Comparison of ENCODE assay signal across 8 cellular contexts in genomic region chr19:40347476-40348124, GRCh38. TPM values are rescaled to one million over a fixed set of nuclear protein-coding genes. Genes with fewer than 3 reads are reported as not detected.
DNase-seq lines count a peak whose midpoint lies in the region; ATAC-seq, FAIRE-seq and TF ChIP-seq lines count a peak whose summit lies in the region.

No MANE protein-coding gene starts in this region.

- no peak for TF ChIP-seq POLR2A in upper lobe of left lung (IDR thresholded peaks at IDR 0.05)

- peaks cover 0 to 19% (median 14%) of the 10 kb centered on the region in 4 donors for H3K4me1 ChIP-seq in liver (ENCODE audit: control insufficient read depth in 4 of 4, insufficient read depth in 4 of 4, low read length in 3 of 4)
- peaks cover 10 to 40% (median 24%) of the 10 kb centered on the region in 4 donors for H3K4me1 ChIP-seq in upper lobe of left lung

- peaks cover 4% of the 10 kb centered on the region for H3K27me3 Mint-ChIP-seq in activated naive CD4-positive, alpha-beta T cell treated with anti-CD3 and anti-CD28 coated beads, Interleukin-2, amount 10 ng/mL, durations not matched to agents 7 days and 5 days
- H3K27me3 Mint-ChIP-seq in activated naive CD8-positive, alpha-beta T cell treated with anti-CD3 and anti-CD28 coated beads, Interleukin-2, amount 50 U/mL, for 24 hours: peaks cover 2% of the 10 kb centered on the region

- H3K27me3 ChIP-seq in liver (ENCODE audit: control insufficient read depth in 4 of 4, insufficient read depth in 4 of 4, low read length in 3 of 4) (no peaks in the 10 kb centered on the region), upper lobe of left lung (no peaks in the 10 kb centered on the region)

- H3K4me3 ChIP-seq in liver (ENCODE audit: low read depth in 1 of 3, low read length in 3 of 3) (peak overlapping the region; percentile 83 to 87 (median 83)), upper lobe of left lung (peak overlapping the region; percentile 73 to 95 (median 88))

- 17% methylated on average over 20 of the region's 20 CpGs for WGBS in liver
- 16% methylated on average over 20 of the region's 20 CpGs for WGBS in upper lobe of left lung, 2 donors

- CTCF ChIA-PET in activated naive CD4-positive, alpha-beta T cell treated with anti-CD3 and anti-CD28 coated beads, Interleukin-2, amount 10 ng/mL, durations not matched to agents 7 days and 5 days (lab: Charles Lee): interaction anchor here (1.1 kb wide), 1 partner anchor 116 kb away, joined by 5 read pairs; no protein-coding TSS in a partner anchor

- H3K9me3 ChIP-seq in liver (ENCODE audit: control insufficient read depth in 4 of 4, low read length in 3 of 4): no peaks in the 10 kb centered on the region
- no peaks in the 10 kb centered on the region for H3K9me3 ChIP-seq in upper lobe of left lung

- TF ChIP-seq RAD21 in liver (IDR thresholded peaks at IDR 0.05): no peak

- peaks cover 7% of the 10 kb centered on the region for H3K36me3 Mint-ChIP-seq in activated naive CD4-positive, alpha-beta T cell treated with anti-CD3 and anti-CD28 coated beads, Interleukin-2, amount 10 ng/mL, durations not matched to agents 7 days and 5 days
- H3K36me3 Mint-ChIP-seq in activated naive CD8-positive, alpha-beta T cell treated with anti-CD3 and anti-CD28 coated beads, Interleukin-2, amount 50 U/mL, for 24 hours (ENCODE audit: low read depth): peaks cover 3% of the 10 kb centered on the region

- peak overlapping the region; percentile 80 for H3K4me3 Mint-ChIP-seq in activated naive CD4-positive, alpha-beta T cell treated with anti-CD3 and anti-CD28 coated beads, Interleukin-2, amount 10 ng/mL, durations not matched to agents 7 days and 5 days
- H3K4me3 Mint-ChIP-seq in activated naive CD8-positive, alpha-beta T cell treated with anti-CD3 and anti-CD28 coated beads, Interleukin-2, amount 50 U/mL, for 24 hours: peak overlapping the region; percentile 87

- TF ChIP-seq EP300 in upper lobe of left lung (IDR thresholded peaks at IDR 0.05): no peak

- H3K27ac ChIP-seq in liver (ENCODE audit: low read depth in 1 of 2, low read length in 2 of 2) (peak overlapping the region; percentile 43 to 62), upper lobe of left lung (peak overlapping the region; percentile 79 to 85 (median 82))

- ATAC-seq in activated naive CD8-positive, alpha-beta T cell treated with anti-CD3 and anti-CD28 coated beads, Interleukin-2, amount 50 U/mL, for 24 hours: no peak
- ATAC-seq in upper lobe of left lung (ENCODE audit: low FRiP score in 2 of 2) (no peak), HG03039 (IDR thresholded peaks at IDR 0.05; ENCODE audit: unreplicated experiment) (no peak)

- H3K9me3 Mint-ChIP-seq in activated naive CD4-positive, alpha-beta T cell treated with anti-CD3 and anti-CD28 coated beads, Interleukin-2, amount 10 ng/mL, durations not matched to agents 7 days and 5 days: no peaks in the 10 kb centered on the region
- no peaks in the 10 kb centered on the region for H3K9me3 Mint-ChIP-seq in activated naive CD8-positive, alpha-beta T cell treated with anti-CD3 and anti-CD28 coated beads, Interleukin-2, amount 50 U/mL, for 24 hours

- peak overlapping the region; percentile 87 for H3K27ac Mint-ChIP-seq in activated naive CD4-positive, alpha-beta T cell treated with anti-CD3 and anti-CD28 coated beads, Interleukin-2, amount 10 ng/mL, durations not matched to agents 7 days and 5 days
- peak overlapping the region; percentile 86 for H3K27ac Mint-ChIP-seq in activated naive CD8-positive, alpha-beta T cell treated with anti-CD3 and anti-CD28 coated beads, Interleukin-2, amount 50 U/mL, for 24 hours

- H3K9ac ChIP-seq in liver (ENCODE audit: low read depth in 1 of 2, low read length in 2 of 2): peak overlapping the region; percentile 64 to 84

- H3K36me3 ChIP-seq in liver (ENCODE audit: control insufficient read depth in 4 of 4, insufficient read depth in 3 of 4, low read depth in 1 of 4, low read length in 3 of 4) (no peaks in the 10 kb centered on the region), upper lobe of left lung (no peaks in the 10 kb centered on the region)

- peaks cover 35% of the 10 kb centered on the region for H3K4me1 Mint-ChIP-seq in activated naive CD4-positive, alpha-beta T cell treated with anti-CD3 and anti-CD28 coated beads, Interleukin-2, amount 10 ng/mL, durations not matched to agents 7 days and 5 days
- peaks cover 25% of the 10 kb centered on the region for H3K4me1 Mint-ChIP-seq in activated naive CD8-positive, alpha-beta T cell treated with anti-CD3 and anti-CD28 coated beads, Interleukin-2, amount 50 U/mL, for 24 hours

- DNase-seq in activated naive CD4-positive, alpha-beta T cell treated with anti-CD3 and anti-CD28 coated beads, Interleukin-2, amount 10 ng/mL, durations not matched to agents 7 days and 5 days: no peak
- no peak for DNase-seq in activated naive CD4-positive, alpha-beta T cell treated with Interleukin-2 at 50 U/mL for 16 hours
- DNase-seq in activated naive CD8-positive, alpha-beta T cell treated with anti-CD3 and anti-CD28 coated beads, Interleukin-2, amount 50 U/mL, for 24 hours: no peak
- DNase-seq in upper lobe of left lung (no peak), HK-2 (ENCODE audit: unreplicated experiment) (no peak), RCC 7860 (ENCODE audit: low spot score) (no peak)

- no peak for FAIRE-seq in RCC 7860 (lab: Jason Lieb, UNC)

- TF ChIP-seq CTCF in liver (IDR thresholded peaks at IDR 0.05; ENCODE audit: low read depth, low read length, missing input control) (no peak), upper lobe of left lung (IDR thresholded peaks at IDR 0.05) (no peak)

TF ChIP-seq in liver, 16 proteins besides CTCF, POLR2A, EP300 and RAD21:
- TF ChIP-seq REST (IDR thresholded peaks at IDR 0.05) (no peak), SP1 (IDR thresholded peaks at IDR 0.05) (no peak), HNF4A (conservative IDR thresholded peaks at IDR 0.05) (no peak), YY1 (IDR thresholded peaks at IDR 0.05) (no peak), NR2F2 (IDR thresholded peaks at IDR 0.05) (no peak), FOXA2 (IDR thresholded peaks at IDR 0.05) (no peak)

RNA-seq across cellular contexts. Expression of gene C19orf47, which starts 0.6 kb away (rescaled TPM):
- total RNA-seq in liver: 1 to 10 TPM; 3.9 to 4.3 TPM
- polyA plus RNA-seq in liver: 1 to 10 TPM; 5.7 to 6.0 TPM
- 10 to 100 TPM; 12.6 to 59.7 (median 16.4) TPM for total RNA-seq in upper lobe of left lung

RNA-seq across cellular contexts. Expression of gene PLD3, which starts 0.9 kb away (rescaled TPM):
- total RNA-seq in liver: 100 to 1,000 TPM in 1 of 2 donors, 10 to 100 TPM in 1; 88.9 to 122 TPM
- 100 to 1,000 TPM in 1 of 2 donors, 10 to 100 TPM in 1; 56.0 to 125 TPM for polyA plus RNA-seq in liver
- 100 to 1,000 TPM; 257 to 710 (median 470) TPM for total RNA-seq in upper lobe of left lung

RNA-seq across cellular contexts. Expression of gene HIPK4, which starts 42.4 kb away (rescaled TPM):
- total RNA-seq in liver (under 1 TPM in 1 of 2 donors, not detected in 1; 0.17 TPM), upper lobe of left lung (1 to 10 TPM in 1 of 6 donors, under 1 TPM in 4, not detected in 1; 0.17 to 1.0 (median 0.46) TPM)
- polyA plus RNA-seq in liver: under 1 TPM in 1 of 2 donors, not detected in 1; 0.02 TPM
